In genomic region chr16:89949756-89950155, GRCh38 we compare ENCODE assay signal across 11 cellular contexts. TPM values are rescaled to one million over a fixed set of nuclear protein-coding genes. Genes with fewer than 3 reads are reported as not detected.
DNase-seq lines count a peak whose midpoint lies in the region; ATAC-seq and TF ChIP-seq lines count a peak whose summit lies in the region.
"Had no signal": no experiment of that assay in that cellular context is flagged by ENCODE, and none has a peak within 500 bp of the region (broad histone marks: within the 10 kb centered on the region; RNA-seq: fewer than 3 reads in every experiment).

No MANE protein-coding gene starts in this region.

- no peak overlapping the region for H2AFZ ChIP-seq in SK-N-SH (ENCODE audit: low read depth)

- TF ChIP-seq RAD21 in SK-N-SH (IDR thresholded peaks at IDR 0.05; ENCODE audit: low read length), result no peak

- H3K9me2 ChIP-seq in SK-N-SH, result no peaks in the 10 kb centered on the region

- peak overlapping the region; percentile 93 for H3K4me2 ChIP-seq in SK-N-SH

- TF ChIP-seq EP300 in SK-N-SH (IDR thresholded peaks at IDR 0.05; ENCODE audit: borderline replicate concordance in 1 of 2, low read depth in 1 of 2, low read length in 1 of 2), result no peak

- no peak overlapping the region for H3K27ac ChIP-seq in SK-N-SH (ENCODE audit: low read depth in 2 of 2, low read length in 1 of 2)
- no peak overlapping the region for H3K27ac ChIP-seq in skeletal muscle tissue (ENCODE audit: low read depth, low read length)
- H3K27ac ChIP-seq: VCaP had no signal

- CTCF ChIA-PET in SK-N-SH (lab: Yijun Ruan, JAX), result interaction anchor here (0.8 to 1.7 kb wide), 11 partner anchors 8 to 77 kb away, joined by 3 to 6 read pairs (median 3); partner anchors contain the start of genes MC1R, TCF25 and TUBB3

- H4K20me1 ChIP-seq in SK-N-SH (ENCODE audit: insufficient read depth), result 0 out of 2 replicates have a peak, but pooled peaks cover 3% of the 10 kb centered on the region

- H3K4me3 ChIP-seq in SK-N-SH (ENCODE audit: low read depth in 2 of 2, low read length in 1 of 2), result peak overlapping the region; percentile 63 to 68; a peak in 3 of 4 replicates
- peak overlapping the region; percentile 66 for H3K4me3 ChIP-seq in WI38 (ENCODE audit: low read depth, low read length)
- H3K4me3 ChIP-seq in fibroblast of the aortic adventitia (ENCODE audit: low read depth, low read length), result peak overlapping the region; percentile 71
- peak overlapping the region in 2 of 3 donors; percentile 62 to 63 for H3K4me3 ChIP-seq in skeletal muscle tissue (ENCODE audit: low read length in 3 of 3)

- H3K27me3 ChIP-seq in SK-N-SH (ENCODE audit: insufficient read depth) (no peaks in the 10 kb centered on the region), skeletal muscle tissue (ENCODE audit: control insufficient read depth in 3 of 3, insufficient read depth in 3 of 3, low read length in 3 of 3) (peaks cover 0 to 3% (median 0%) of the 10 kb centered on the region in 3 donors)

- H3K79me2 ChIP-seq in SK-N-SH (ENCODE audit: insufficient read depth), result peaks cover 21% of the 10 kb centered on the region; the same call in 1 of the 2 replicates

- H3K4me1 ChIP-seq in SK-N-SH (ENCODE audit: control insufficient read depth in 1 of 2, insufficient read depth in 2 of 2, low read depth in 1 of 2, low read length in 1 of 2) (peaks cover 0 to 13% of the 10 kb centered on the region in 2 experiments; a peak in 1 of 4 replicates), skeletal muscle tissue (ENCODE audit: control insufficient read depth in 3 of 3, insufficient read depth in 3 of 3, low read length in 3 of 3) (peaks cover 9 to 17% (median 14%) of the 10 kb centered on the region in 3 donors)

- TF ChIP-seq CTCF in SK-N-SH (IDR thresholded peaks at IDR 0.05) (no peak), WI38 (IDR thresholded peaks at IDR 0.05; ENCODE audit: low read depth, low read length) (no peak), fibroblast of the aortic adventitia (IDR thresholded peaks at IDR 0.05; ENCODE audit: insufficient read depth, low read length) (no peak)

- no peak for DNase-seq in SK-N-SH
- no peak for DNase-seq in fibroblast of the aortic adventitia (ENCODE audit: low read depth)
- no peak for DNase-seq in cerebellum (ENCODE audit: low spot score)
- DNase-seq in stimulated activated CD4-positive, alpha-beta T cell treated with anti-CD3 and anti-CD28 coated beads, Interleukin-2, amount 100 ng/mL, for 24 hours, result no peak
- DNase-seq: 8988T had no signal

- H3F3A ChIP-seq in SK-N-SH (replicated peaks; ENCODE audit: insufficient read depth), result no peaks in the 10 kb centered on the region

- no peaks in the 10 kb centered on the region for H3K9me3 ChIP-seq in SK-N-SH
- H3K9me3 ChIP-seq in skeletal muscle tissue (ENCODE audit: control insufficient read depth in 3 of 3, low read length in 3 of 3), result no peaks in the 10 kb centered on the region
- H3K9me3 ChIP-seq: gastroesophageal sphincter had no signal

- H3K36me3 ChIP-seq in SK-N-SH (replicated peaks in 1 of 2; ENCODE audit: control insufficient read depth in 1 of 2, insufficient read depth in 2 of 2, low read length in 1 of 2) (peaks cover 0 to 3% of the 10 kb centered on the region in 2 experiments), skeletal muscle tissue (ENCODE audit: control insufficient read depth in 3 of 3, insufficient read depth in 3 of 3, low read length in 3 of 3) (peaks cover 3 to 6% (median 5%) of the 10 kb centered on the region in 3 donors)

- H3K9ac ChIP-seq in SK-N-SH (peak overlapping the region; percentile 57; the same call in 1 of the 2 replicates), skeletal muscle tissue (ENCODE audit: low read depth in 1 of 3, low read length in 3 of 3) (peak overlapping the region in 1 of 3 donors; percentile 76)

- POLR2A ChIA-PET in SK-N-SH (lab: Yijun Ruan, JAX), result interaction anchor here (0.5 to 1.5 kb wide), 2 partner anchors 13 to 24 kb away, joined by 3 to 6 read pairs; no protein-coding TSS in a partner anchor

- WGBS in SK-N-SH (ENCODE audit: low lambda C conversion rate), result 85% methylated on average over 11 of the region's 12 CpGs

- ATAC-seq in SK-N-SH treated with all-trans-retinoic acid at 6 μM for 48 hours (no peak), HG02763 (IDR thresholded peaks at IDR 0.05; ENCODE audit: unreplicated experiment) (no peak)
- ATAC-seq: gastroesophageal sphincter had no signal

TF ChIP-seq in SK-N-SH, 30 proteins besides CTCF, POLR2A, EP300 and RAD21 (continues in another document):
- TF ChIP-seq TAF1 (IDR thresholded peaks at IDR 0.05; ENCODE audit: borderline replicate concordance, low read depth, low read length) (no peak), RFX5 (IDR thresholded peaks at IDR 0.05; ENCODE audit: low read length) (no peak), GATA2 (CRISPR knock-in tag; IDR thresholded peaks at IDR 0.05) (no peak), POLR2AphosphoS5 (IDR thresholded peaks at IDR 0.05; ENCODE audit: low read depth, low read length) (no peak), CHD2 (IDR thresholded peaks at IDR 0.05; ENCODE audit: low read length, partially characterized antibody) (no peak), FOSL2 (IDR thresholded peaks at IDR 0.05; ENCODE audit: borderline replicate concordance, low read depth) (no peak), IRF3 (IDR thresholded peaks at IDR 0.05; ENCODE audit: low read depth, low read length) (no peak), USF1 (IDR thresholded peaks at IDR 0.05; ENCODE audit: borderline replicate concordance, low read depth) (no peak), GABPA (IDR thresholded peaks at IDR 0.05; ENCODE audit: low read depth) (no peak), MEF2A (IDR thresholded peaks at IDR 0.05; ENCODE audit: borderline replicate concordance, low read depth) (no peak)

TF ChIP-seq in SK-N-SH treated with all-trans-retinoic acid at 6 μM for 48 hours, 23 proteins besides CTCF, POLR2A, EP300 and RAD21:
- TF ChIP-seq ZC3H10 (CRISPR knock-in tag; IDR thresholded peaks at IDR 0.05), result no peak
- TF ChIP-seq BACH2 (CRISPR knock-in tag; IDR thresholded peaks at IDR 0.05; ENCODE audit: borderline replicate concordance), result no peak
- no peak for TF ChIP-seq SNAI2 (CRISPR knock-in tag; IDR thresholded peaks at IDR 0.05)
- TF ChIP-seq ZNF70 (CRISPR knock-in tag; IDR thresholded peaks at IDR 0.05), result no peak
- no peak for TF ChIP-seq RARB (CRISPR knock-in tag; IDR thresholded peaks at IDR 0.05)
- no peak for TF ChIP-seq TOX (CRISPR knock-in tag; IDR thresholded peaks at IDR 0.05; ENCODE audit: borderline replicate concordance)
- no peak for TF ChIP-seq PPARA (CRISPR knock-in tag; IDR thresholded peaks at IDR 0.05; ENCODE audit: borderline replicate concordance)
- TF ChIP-seq ZNF8 (CRISPR knock-in tag; IDR thresholded peaks at IDR 0.05), result no peak

RNA-seq across cellular contexts. Expression of gene DEF8, which starts 1.2 kb away (rescaled TPM):
- polyA plus RNA-seq in SK-N-SH (2012; rRNA removed), result 112 and 119 TPM in 2 replicates
- 64.2 and 86.4 TPM in 2 replicates for polyA plus RNA-seq in SK-N-SH (2012; cell fraction: cytosol; rRNA removed)
- 254 and 369 TPM in 2 replicates for polyA plus RNA-seq in SK-N-SH (2012; cell fraction: nucleus; rRNA removed)
- total RNA-seq in fibroblast of the aortic adventitia (ENCODE audit: low replicate concordance) (56.9 and 111 TPM in 2 replicates), skeletal muscle tissue (22.4 TPM), cerebellum (49.9 TPM)

RNA-seq across cellular contexts. Expression of gene TUBB3, which starts 26.6 kb away (rescaled TPM):
- 375 and 428 TPM in 2 replicates for polyA plus RNA-seq in SK-N-SH (2012; rRNA removed)
- polyA plus RNA-seq in SK-N-SH (2012; cell fraction: cytosol; rRNA removed), result 199 and 310 TPM in 2 replicates
- polyA plus RNA-seq in SK-N-SH (2012; cell fraction: nucleus; rRNA removed), result 384 TPM in 2 replicates
- total RNA-seq in fibroblast of the aortic adventitia (ENCODE audit: low replicate concordance) (42.3 and 299 TPM in 2 replicates), skeletal muscle tissue (18.3 TPM), cerebellum (832 TPM)

RNA-seq across cellular contexts. Expression of gene MC1R, which starts 31.1 kb away (rescaled TPM):
- polyA plus RNA-seq in SK-N-SH (2012; rRNA removed), result 11.1 and 12.7 TPM in 2 replicates
- polyA plus RNA-seq in SK-N-SH (2012; cell fraction: cytosol; rRNA removed), result 2.7 and 4.6 TPM in 2 replicates
- polyA plus RNA-seq in SK-N-SH (2012; cell fraction: nucleus; rRNA removed), result 35.2 and 44.1 TPM in 2 replicates
- total RNA-seq in fibroblast of the aortic adventitia (ENCODE audit: low replicate concordance) (5.2 and 8.1 TPM in 2 replicates), skeletal muscle tissue (0.52 TPM), cerebellum (4.2 TPM)
